9 cellular contexts compared by ENCODE assay signal in the genomic region with DNA sequence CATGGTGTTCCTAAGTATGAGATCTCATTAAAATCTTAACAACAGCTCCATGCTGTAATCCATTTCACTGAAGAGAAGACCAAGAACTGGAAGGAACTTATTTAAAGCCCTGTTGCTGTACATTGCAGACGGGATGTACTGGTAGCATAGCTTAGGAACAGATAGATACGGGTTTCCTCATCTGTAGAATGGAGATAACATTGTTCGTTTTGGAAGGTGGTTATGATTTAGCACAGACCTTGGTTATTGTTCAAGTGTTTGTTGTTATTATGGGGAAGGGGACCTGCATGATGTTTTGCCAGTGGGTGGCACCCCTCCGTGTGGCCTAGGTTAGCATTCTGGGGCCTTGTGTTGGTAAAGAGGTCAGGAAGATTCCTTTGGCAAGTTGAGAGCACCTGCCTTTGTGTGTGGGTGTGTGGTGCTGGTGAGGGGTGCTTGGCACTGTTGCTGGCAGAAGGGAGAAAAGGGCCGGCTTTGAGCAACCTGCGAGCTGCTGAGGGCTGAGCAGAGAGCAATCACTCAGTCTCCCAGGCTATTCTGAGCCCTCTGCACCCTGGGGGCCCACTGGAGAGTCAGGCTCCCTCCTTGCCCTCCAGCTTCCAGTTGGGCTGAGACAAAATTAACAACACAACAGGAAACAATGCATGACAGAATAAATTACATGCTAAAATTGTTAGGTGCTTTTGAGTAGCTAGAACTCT. TPM values are rescaled to one million over a fixed set of nuclear protein-coding genes. Genes with fewer than 3 reads are reported as not detected.
DNase-seq lines count a peak whose midpoint lies in the region.
"Had no signal": no experiment of that assay in that cellular context is flagged by ENCODE, and none has a peak within 500 bp of the region (broad histone marks: within the 10 kb centered on the region; RNA-seq: fewer than 3 reads in every experiment).

No MANE protein-coding gene starts in this region.

- peak overlapping the region; percentile 88 for H3K4me3 Mint-ChIP-seq in T-helper 1 cell treated with Interleukin-12 subunit alpha and Interleukin-12 subunit beta and Interleukin-4 antibody, amounts not matched to agents 30 μg/mL and 1 μg/mL, for 36 hours
- H3K4me3 Mint-ChIP-seq in activated T-helper 2 cell treated with anti-CD3 and anti-CD28 coated beads, Interferon-gamma antibody, Interleukin-2, Interleukin-4, amounts not matched to agents 10 μg/mL and 5 μg/mL and 100 μg/mL, durations not matched to agents 14 hours and 24 hours and 36 hours (ENCODE audit: low read depth): peak overlapping the region; percentile 93

- H3K9me3 ChIP-seq in iPS-18a (ENCODE audit: control insufficient read depth, low read depth, low read length) (peaks cover 6% of the 10 kb centered on the region), stomach smooth muscle (ENCODE audit: control insufficient read depth in 2 of 2, low read length in 2 of 2) (no peaks in the 10 kb centered on the region)

- H3K27ac ChIP-seq in iPS-18a (ENCODE audit: low read length) (no peak overlapping the region), stomach smooth muscle (ENCODE audit: low read length) (peak overlapping the region; percentile 24)

- no peaks in the 10 kb centered on the region for H3K27me3 Mint-ChIP-seq in T-helper 1 cell treated with Interleukin-12 subunit alpha and Interleukin-12 subunit beta and Interleukin-4 antibody, amounts not matched to agents 30 μg/mL and 1 μg/mL, for 36 hours (ENCODE audit: low read depth)
- H3K27me3 Mint-ChIP-seq in activated T-helper 2 cell treated with anti-CD3 and anti-CD28 coated beads, Interferon-gamma antibody, Interleukin-2, Interleukin-4, amounts not matched to agents 10 μg/mL and 5 μg/mL and 100 μg/mL, durations not matched to agents 14 hours and 24 hours and 36 hours (ENCODE audit: low read depth): no peaks in the 10 kb centered on the region

- H3K4me1 Mint-ChIP-seq in T-helper 1 cell treated with Interleukin-12 subunit alpha and Interleukin-12 subunit beta and Interleukin-4 antibody, amounts not matched to agents 30 μg/mL and 1 μg/mL, for 36 hours (ENCODE audit: low read depth): peaks cover 29% of the 10 kb centered on the region
- peaks cover 32% of the 10 kb centered on the region for H3K4me1 Mint-ChIP-seq in activated T-helper 2 cell treated with anti-CD3 and anti-CD28 coated beads, Interferon-gamma antibody, Interleukin-2, Interleukin-4, amounts not matched to agents 10 μg/mL and 5 μg/mL and 100 μg/mL, durations not matched to agents 14 hours and 24 hours and 36 hours (ENCODE audit: low read depth)

- no peaks in the 10 kb centered on the region for H3K9me3 Mint-ChIP-seq in T-helper 1 cell treated with Interleukin-12 subunit alpha and Interleukin-12 subunit beta and Interleukin-4 antibody, amounts not matched to agents 30 μg/mL and 1 μg/mL, for 36 hours
- peaks cover 5% of the 10 kb centered on the region for H3K9me3 Mint-ChIP-seq in activated T-helper 2 cell treated with anti-CD3 and anti-CD28 coated beads, Interferon-gamma antibody, Interleukin-2, Interleukin-4, amounts not matched to agents 10 μg/mL and 5 μg/mL and 100 μg/mL, durations not matched to agents 14 hours and 24 hours and 36 hours

- DNase-seq in T-helper 1 cell (no peak), NCI-H1105 treated with DMSO at 0.1 percent for 48 hours (lab: John Stamatoyannopoulos, UW) (no peak), H4 (ENCODE audit: low spot score) (no peak)
- DNase-seq in activated T-helper 2 cell treated with anti-CD3 and anti-CD28 coated beads, Interferon-gamma antibody, Interleukin-2, Interleukin-4, amounts not matched to agents 10 μg/mL and 5 μg/mL and 100 μg/mL, durations not matched to agents 14 hours and 24 hours and 36 hours (ENCODE audit: low spot score): no peak
- no peak for DNase-seq in central memory CD4-positive, alpha-beta T cell
- DNase-seq: activated gamma-delta T cell had no signal

- H3K36me3 Mint-ChIP-seq in T-helper 1 cell treated with Interleukin-12 subunit alpha and Interleukin-12 subunit beta and Interleukin-4 antibody, amounts not matched to agents 30 μg/mL and 1 μg/mL, for 36 hours (ENCODE audit: low read depth): peaks cover 14% of the 10 kb centered on the region
- H3K36me3 Mint-ChIP-seq in activated T-helper 2 cell treated with anti-CD3 and anti-CD28 coated beads, Interferon-gamma antibody, Interleukin-2, Interleukin-4, amounts not matched to agents 10 μg/mL and 5 μg/mL and 100 μg/mL, durations not matched to agents 14 hours and 24 hours and 36 hours (ENCODE audit: low read depth): peaks cover 53% of the 10 kb centered on the region

- H3K36me3 ChIP-seq in iPS-18a (ENCODE audit: control insufficient read depth, low read depth, low read length) (peaks cover 32% of the 10 kb centered on the region), stomach smooth muscle (ENCODE audit: control insufficient read depth in 2 of 2, insufficient read depth in 2 of 2, low read length in 2 of 2) (peaks cover 34% of the 10 kb centered on the region in 2 donors)

- H3K27ac Mint-ChIP-seq in T-helper 1 cell treated with Interleukin-12 subunit alpha and Interleukin-12 subunit beta and Interleukin-4 antibody, amounts not matched to agents 30 μg/mL and 1 μg/mL, for 36 hours: peak overlapping the region; percentile 58
- peak overlapping the region; percentile 62 for H3K27ac Mint-ChIP-seq in activated T-helper 2 cell treated with anti-CD3 and anti-CD28 coated beads, Interferon-gamma antibody, Interleukin-2, Interleukin-4, amounts not matched to agents 10 μg/mL and 5 μg/mL and 100 μg/mL, durations not matched to agents 14 hours and 24 hours and 36 hours

- peaks cover 23% of the 10 kb centered on the region for H3K4me1 ChIP-seq in iPS-18a (ENCODE audit: control insufficient read depth, low read depth, low read length)
- H3K4me1 ChIP-seq in stomach smooth muscle (ENCODE audit: control insufficient read depth, insufficient read depth, low read length): peaks cover 36% of the 10 kb centered on the region

- H3K27me3 ChIP-seq in iPS-18a (ENCODE audit: control insufficient read depth, insufficient read depth, low read length) (peaks cover 14% of the 10 kb centered on the region), stomach smooth muscle (ENCODE audit: control insufficient read depth in 1 of 2, insufficient read depth in 2 of 2, low read length in 2 of 2) (no peaks in the 10 kb centered on the region)

- intact Hi-C loops in activated T-helper 2 cell treated with anti-CD3 and anti-CD28 coated beads, Interferon-gamma antibody, Interleukin-2, Interleukin-4, amounts not matched to agents 10 μg/mL and 5 μg/mL and 100 μg/mL, durations not matched to agents 14 hours and 24 hours and 36 hours (cut with micrococcal nuclease): no loop called here

- H3K9ac ChIP-seq in iPS-18a (ENCODE audit: low read length) (no peak overlapping the region), stomach smooth muscle (ENCODE audit: low read length in 2 of 2) (peak overlapping the region; percentile 0 to 22)

- H3K4me3 ChIP-seq in iPS-18a (ENCODE audit: low read length) (peak overlapping the region; percentile 91), stomach smooth muscle (ENCODE audit: low read length in 2 of 2) (peak overlapping the region; percentile 89 to 93)

RNA-seq across cellular contexts. Expression of gene TAOK2, which starts 2.3 kb away (rescaled TPM):
- 36.0 and 36.5 TPM in 2 replicates for total RNA-seq in activated T-helper 2 cell treated with anti-CD3 and anti-CD28 coated beads, Interferon-gamma antibody, Interleukin-2, Interleukin-4, amounts not matched to agents 10 μg/mL and 5 μg/mL and 100 μg/mL, durations not matched to agents 14 hours and 24 hours and 36 hours
- 11.6 and 17.2 TPM in 2 replicates for total RNA-seq in H4 (2014; rRNA removed; shearing (Covaris generic))

RNA-seq across cellular contexts. Expression of gene TMEM219, which starts 14.1 kb away (rescaled TPM):
- total RNA-seq in activated T-helper 2 cell treated with anti-CD3 and anti-CD28 coated beads, Interferon-gamma antibody, Interleukin-2, Interleukin-4, amounts not matched to agents 10 μg/mL and 5 μg/mL and 100 μg/mL, durations not matched to agents 14 hours and 24 hours and 36 hours: 52.1 and 59.0 TPM in 2 replicates
- 60.8 and 85.4 TPM in 2 replicates for total RNA-seq in H4 (2014; rRNA removed; shearing (Covaris generic))

RNA-seq across cellular contexts. Expression of gene HIRIP3, which starts 19.5 kb away (rescaled TPM):
- 40.3 and 40.7 TPM in 2 replicates for total RNA-seq in activated T-helper 2 cell treated with anti-CD3 and anti-CD28 coated beads, Interferon-gamma antibody, Interleukin-2, Interleukin-4, amounts not matched to agents 10 μg/mL and 5 μg/mL and 100 μg/mL, durations not matched to agents 14 hours and 24 hours and 36 hours
- total RNA-seq in H4 (2014; rRNA removed; shearing (Covaris generic)): 18.2 and 24.8 TPM in 2 replicates

RNA-seq across cellular contexts. Expression of gene INO80E, which starts 20.1 kb away (rescaled TPM):
- 112 and 119 TPM in 2 replicates for total RNA-seq in activated T-helper 2 cell treated with anti-CD3 and anti-CD28 coated beads, Interferon-gamma antibody, Interleukin-2, Interleukin-4, amounts not matched to agents 10 μg/mL and 5 μg/mL and 100 μg/mL, durations not matched to agents 14 hours and 24 hours and 36 hours
- total RNA-seq in H4 (2014; rRNA removed; shearing (Covaris generic)): 85.3 and 87.1 TPM in 2 replicates

RNA-seq across cellular contexts. Expression of gene DOC2A, which starts 34.9 kb away (rescaled TPM):
- 0.87 and 1.2 TPM in 2 replicates for total RNA-seq in activated T-helper 2 cell treated with anti-CD3 and anti-CD28 coated beads, Interferon-gamma antibody, Interleukin-2, Interleukin-4, amounts not matched to agents 10 μg/mL and 5 μg/mL and 100 μg/mL, durations not matched to agents 14 hours and 24 hours and 36 hours
- total RNA-seq in H4 (2014; rRNA removed; shearing (Covaris generic)): 0.12 TPM in 1 of 2 replicates, not detected in the other
